In the genomic region with DNA sequence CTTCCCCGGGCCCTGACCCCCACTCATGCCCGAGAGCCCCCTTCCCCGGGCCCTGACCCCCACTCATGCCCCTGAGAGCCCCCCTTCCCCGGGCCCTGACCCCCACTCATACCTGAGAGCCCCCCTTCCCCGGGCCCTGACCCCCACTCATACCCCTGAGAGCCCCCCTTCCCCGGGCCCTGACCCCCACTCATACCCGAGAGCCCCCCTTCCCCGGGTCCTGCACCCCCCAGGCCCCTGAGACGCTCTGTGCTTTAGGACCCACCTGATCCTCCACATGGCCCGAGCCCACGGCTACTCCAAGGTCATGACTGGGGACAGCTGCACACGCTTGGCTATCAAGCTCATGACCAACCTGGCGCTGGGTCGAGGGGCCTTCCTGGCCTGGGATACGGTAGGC, we compare ENCODE assay signal across 19 cellular contexts. TPM values are rescaled to one million over a fixed set of nuclear protein-coding genes. Genes with fewer than 3 reads are reported as not detected.
A peak's percentile ranks its signal among the peaks of the same experiment; 100 is the strongest.
DNase-seq lines count a peak whose midpoint lies in the region; ATAC-seq and TF ChIP-seq lines count a peak whose summit lies in the region.
"Had no signal": no experiment of that assay in that cellular context is flagged by ENCODE, and none has a peak within 500 bp of the region (broad histone marks: within the 10 kb centered on the region; RNA-seq: fewer than 3 reads in every experiment).

No MANE protein-coding gene starts in this region.

- no peak overlapping the region for H2AFZ ChIP-seq in HCT116 (ENCODE audit: low read depth, low read length, poor library complexity, severe bottlenecking)
- H2AFZ ChIP-seq: GM23338 had no signal

- H3K36me3 ChIP-seq in left ventricle myocardium inferior (peaks cover 47% of the 10 kb centered on the region), HCT116 (ENCODE audit: control insufficient read depth in 1 of 2, insufficient read depth in 2 of 2, low read length in 2 of 2) (peaks cover 25 to 49% of the 10 kb centered on the region in 2 experiments; a peak in 3 of 4 replicates)

- no peak for TF ChIP-seq CTCF in left ventricle myocardium inferior (IDR thresholded peaks at IDR 0.05; ENCODE audit: borderline replicate concordance)
- TF ChIP-seq CTCF in GM13976 (IDR thresholded peaks at IDR 0.05; ENCODE audit: borderline replicate concordance, control extremely low read depth, extremely low read depth, insufficient read depth, missing control alignments) = no peak
- no peak for TF ChIP-seq CTCF in HCT116 (IDR thresholded peaks at IDR 0.05 in 2 of 3, conservative IDR thresholded peaks at IDR 0.05 in 1 of 3; ENCODE audit: borderline replicate concordance in 1 of 3, insufficient read depth in 1 of 3, low read depth in 2 of 3, low read length in 2 of 3)

- POLR2A ChIA-PET in HCT116 (lab: Charles Lee) = no interaction called here

- H3K27ac Mint-ChIP-seq in stimulated activated effector memory CD8-positive, alpha-beta T cell treated with anti-CD3 and anti-CD28 coated beads, Interleukin-12 subunit alpha, Interleukin-12 subunit beta, amount 100 ng/mL, for 72 hours = peak overlapping the region; percentile 67
- H3K27ac Mint-ChIP-seq: B cell; CD8-positive, alpha-beta T cell; GM23338 had no signal

- H3K9ac ChIP-seq in HCT116 (ENCODE audit: low read length) = no peak overlapping the region

- BruUV-seq in HCT116 (replicated peaks; lab: Mats Ljungman, UMichigan) = no TSS peak

- TF ChIP-seq POLR2A in HCT116 (IDR thresholded peaks at IDR 0.05; ENCODE audit: borderline replicate concordance, extremely low read depth, insufficient read depth, insufficient read length) = no peak

- peaks cover 50% of the 10 kb centered on the region for H3K36me3 Mint-ChIP-seq in stimulated activated effector memory CD8-positive, alpha-beta T cell treated with anti-CD3 and anti-CD28 coated beads, Interleukin-12 subunit alpha, Interleukin-12 subunit beta, amount 100 ng/mL, for 72 hours

- H3K4me3 ChIP-seq in left ventricle myocardium inferior (no peak overlapping the region), HCT116 (replicated peaks in 1 of 2; ENCODE audit: low read depth in 1 of 2, low read length in 2 of 2) (no peak overlapping the region)
- H3K4me3 ChIP-seq: BLaER1 treated with 17β-estradiol and CSF1 and Interleukin-3, amounts not matched to agents 10 nM and 100 nM; GM23338 had no signal

- H3K27me3 ChIP-seq in left ventricle myocardium inferior (ENCODE audit: low read depth) = no peaks in the 10 kb centered on the region
- H3K27me3 ChIP-seq in HCT116 (ENCODE audit: insufficient read depth, low read length) = no peaks in the 10 kb centered on the region

- CTCF ChIA-PET in HCT116 (lab: Charles Lee) = no interaction called here

- intact Hi-C loops in Right ventricle myocardium inferior (cut with DNase I) = no loop called here
- intact Hi-C loops in left ventricle myocardium inferior (cut with micrococcal nuclease) = no loop called here
- intact Hi-C loops in HCT116 (cut with micrococcal nuclease) = no loop called here

- no peak for ATAC-seq in Right ventricle myocardium inferior
- peak; percentile 4; the same call in 1 of the 2 replicates for ATAC-seq in HCT116
- no peak for ATAC-seq in stimulated activated effector memory CD8-positive, alpha-beta T cell treated with anti-CD3 and anti-CD28 coated beads, Interleukin-12 subunit alpha, Interleukin-12 subunit beta, amount 100 ng/mL, for 72 hours
- ATAC-seq: CD8-positive, alpha-beta T cell had no signal

- in situ Hi-C loops in GM13976 (cut with MboI; ENCODE audit: low sequenced_read_pairs, unreplicated experiment) = no loop called here

- DNase-seq in Right ventricle myocardium inferior (ENCODE audit: missing footprints) = peak; percentile 6
- no peak for DNase-seq in left ventricle myocardium inferior
- DNase-seq in GM13976 (ENCODE audit: low spot score) = peak; percentile 64
- DNase-seq in HCT116 (ENCODE audit: low read depth, low spot score) = no peak
- DNase-seq in stimulated activated effector memory CD8-positive, alpha-beta T cell treated with anti-CD3 and anti-CD28 coated beads, Interleukin-12 subunit alpha, Interleukin-12 subunit beta, amount 100 ng/mL, for 72 hours (ENCODE audit: low spot score in 2 of 2) = no peak
- DNase-seq in COLO829 (ENCODE audit: low spot score) = no peak
- no peak for DNase-seq in LoVo (ENCODE audit: low spot score)
- DNase-seq: CD8-positive, alpha-beta T cell; COR-L47; DMS 273 treated with DMSO at 0.1 percent for 48 hours; DMS53; DND-41; EL; IMR-90; KBM-7 had no signal

- H3K4me3 Mint-ChIP-seq in stimulated activated effector memory CD8-positive, alpha-beta T cell treated with anti-CD3 and anti-CD28 coated beads, Interleukin-12 subunit alpha, Interleukin-12 subunit beta, amount 100 ng/mL, for 72 hours = no peak overlapping the region
- H3K4me3 Mint-ChIP-seq: B cell; CD8-positive, alpha-beta T cell; GM23338 had no signal

- H3K4me2 ChIP-seq in HCT116 (ENCODE audit: low read length) = no peak overlapping the region
- H3K4me2 ChIP-seq: BLaER1 treated with 17β-estradiol and CSF1 and Interleukin-3, amounts not matched to agents 10 nM and 100 nM; GM23338 had no signal

- H3K4me1 Mint-ChIP-seq in stimulated activated effector memory CD8-positive, alpha-beta T cell treated with anti-CD3 and anti-CD28 coated beads, Interleukin-12 subunit alpha, Interleukin-12 subunit beta, amount 100 ng/mL, for 72 hours = peaks cover 18% of the 10 kb centered on the region
- H3K4me1 Mint-ChIP-seq: B cell had no signal

- no peaks in the 10 kb centered on the region for H3K9me3 Mint-ChIP-seq in stimulated activated effector memory CD8-positive, alpha-beta T cell treated with anti-CD3 and anti-CD28 coated beads, Interleukin-12 subunit alpha, Interleukin-12 subunit beta, amount 100 ng/mL, for 72 hours
- H3K9me3 Mint-ChIP-seq: CD8-positive, alpha-beta T cell; GM23338 had no signal

- no peaks in the 10 kb centered on the region for H3K9me2 ChIP-seq in HCT116 (ENCODE audit: insufficient read depth)

- H3K79me2 ChIP-seq in HCT116 (ENCODE audit: insufficient read depth, low read length) = peaks cover 35% of the 10 kb centered on the region

- H3K9me3 ChIP-seq in left ventricle myocardium inferior (replicated peaks) = no peaks in the 10 kb centered on the region
- no peaks in the 10 kb centered on the region for H3K9me3 ChIP-seq in HCT116 (ENCODE audit: control insufficient read depth in 1 of 2, insufficient read depth in 1 of 2, low read depth in 1 of 2, low read length in 2 of 2)
- H3K9me3 ChIP-seq: BLaER1 treated with 17β-estradiol and CSF1 and Interleukin-3, amounts not matched to agents 10 nM and 100 nM had no signal

- no peak for TF ChIP-seq RAD21 in HCT116 (IDR thresholded peaks at IDR 0.05; ENCODE audit: low read depth)

- H3K4me1 ChIP-seq in left ventricle myocardium inferior = peaks cover under 1% of the 10 kb centered on the region
- H3K4me1 ChIP-seq in HCT116 (ENCODE audit: control insufficient read depth in 1 of 2, insufficient read depth in 2 of 2, low read length in 2 of 2) = peaks cover 2 to 5% of the 10 kb centered on the region in 2 experiments; a peak in 1 of 4 replicates

- no peak overlapping the region for H3K27ac ChIP-seq in left ventricle myocardium inferior (replicated peaks)
- H3K27ac ChIP-seq in HCT116 (ENCODE audit: low read depth, low read length) = no peak overlapping the region
- H3K27ac ChIP-seq: BLaER1 treated with 17β-estradiol and CSF1 and Interleukin-3, amounts not matched to agents 10 nM and 100 nM had no signal

- RAD21 ChIA-PET in HCT116 (lab: Charles Lee; ENCODE audit: low non-redundant PET in 1 of 2, low total read pairs in 2 of 2, uncharacterized antibody in 2 of 2, unreplicated experiment in 2 of 2) = no interaction called here

- H4K20me1 ChIP-seq in HCT116 (ENCODE audit: insufficient read depth) = no peaks in the 10 kb centered on the region

TF ChIP-seq in HCT116, 20 proteins besides CTCF, POLR2A, EP300 and RAD21:
- TF ChIP-seq, protein P1, sequence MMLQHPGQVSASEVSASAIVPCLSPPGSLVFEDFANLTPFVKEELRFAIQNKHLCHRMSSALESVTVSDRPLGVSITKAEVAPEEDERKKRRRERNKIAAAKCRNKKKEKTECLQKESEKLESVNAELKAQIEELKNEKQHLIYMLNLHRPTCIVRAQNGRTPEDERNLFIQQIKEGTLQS (IDR thresholded peaks at IDR 0.05) = no peak
- TF ChIP-seq, protein P2, sequence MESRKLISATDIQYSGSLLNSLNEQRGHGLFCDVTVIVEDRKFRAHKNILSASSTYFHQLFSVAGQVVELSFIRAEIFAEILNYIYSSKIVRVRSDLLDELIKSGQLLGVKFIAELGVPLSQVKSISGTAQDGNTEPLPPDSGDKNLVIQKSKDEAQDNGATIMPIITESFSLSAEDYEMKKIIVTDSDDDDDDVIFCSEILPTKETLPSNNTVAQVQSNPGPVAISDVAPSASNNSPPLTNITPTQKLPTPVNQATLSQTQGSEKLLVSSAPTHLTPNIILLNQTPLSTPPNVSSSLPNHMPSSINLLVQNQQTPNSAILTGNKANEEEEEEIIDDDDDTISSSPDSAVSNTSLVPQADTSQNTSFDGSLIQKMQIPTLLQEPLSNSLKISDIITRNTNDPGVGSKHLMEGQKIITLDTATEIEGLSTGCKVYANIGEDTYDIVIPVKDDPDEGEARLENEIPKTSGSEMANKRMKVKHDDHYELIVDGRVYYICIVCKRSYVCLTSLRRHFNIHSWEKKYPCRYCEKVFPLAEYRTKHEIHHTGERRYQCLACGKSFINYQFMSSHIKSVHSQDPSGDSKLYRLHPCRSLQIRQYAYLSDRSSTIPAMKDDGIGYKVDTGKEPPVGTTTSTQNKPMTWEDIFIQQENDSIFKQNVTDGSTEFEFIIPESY (IDR thresholded peaks at IDR 0.05; ENCODE audit: extremely low read depth, insufficient replicate concordance, low read length) = no peak
- TF ChIP-seq EZH2 (IDR thresholded peaks at IDR 0.05) (no peak), SRF (IDR thresholded peaks at IDR 0.05; ENCODE audit: low read depth) (no peak), SIN3A (IDR thresholded peaks at IDR 0.05; ENCODE audit: low read depth) (no peak), CEBPB (IDR thresholded peaks at IDR 0.05; ENCODE audit: low read depth) (no peak), ZNF274 (IDR thresholded peaks at IDR 0.05; ENCODE audit: low read depth, low read length) (no peak), EGR1 (IDR thresholded peaks at IDR 0.05; ENCODE audit: low read depth) (no peak)

RNA-seq across cellular contexts. Expression of a gene that starts 6.8 kb away (rescaled TPM):
- total RNA-seq in Right ventricle myocardium inferior = 13.1 TPM
- 13.1 TPM for total RNA-seq in left ventricle myocardium inferior
- total RNA-seq in HCT116 (2021; ENCODE audit: unreplicated experiment) = 71.3 TPM
- 40.4 and 63.0 TPM in 2 replicates for polyA plus RNA-seq in HCT116 (2012)

RNA-seq across cellular contexts. Expression of a gene that starts 6.8 kb away (rescaled TPM):
- 17.0 TPM for total RNA-seq in Right ventricle myocardium inferior
- 14.2 TPM for total RNA-seq in left ventricle myocardium inferior
- 39.4 TPM for total RNA-seq in HCT116 (2021; ENCODE audit: unreplicated experiment)
- polyA plus RNA-seq in HCT116 (2012) = 21.5 and 22.1 TPM in 2 replicates

RNA-seq across cellular contexts. Expression of a gene that starts 26.7 kb away (rescaled TPM):
- total RNA-seq in Right ventricle myocardium inferior = 2.9 TPM
- 3.1 TPM for total RNA-seq in left ventricle myocardium inferior
- total RNA-seq in HCT116 (2021; ENCODE audit: unreplicated experiment) = 2.2 TPM
- 1.8 and 2.3 TPM in 2 replicates for polyA plus RNA-seq in HCT116 (2012)
- total RNA-seq: A172, IMR-90 had no signal

RNA-seq across cellular contexts. Expression of a gene that starts 50.2 kb away (rescaled TPM):
- total RNA-seq in Right ventricle myocardium inferior = 24.0 TPM
- total RNA-seq in left ventricle myocardium inferior = 25.3 TPM
- 119 TPM for total RNA-seq in HCT116 (2021; ENCODE audit: unreplicated experiment)
- 97.0 and 141 TPM in 2 replicates for polyA plus RNA-seq in HCT116 (2012)

Comparison
In these comparisons a context has a peak if more than half of its experiments do, and no peak if none do; other contexts are left out.
1. DNase-seq: peak in Right ventricle myocardium inferior (single experiment) and GM13976 (single experiment); none in left ventricle myocardium inferior (single experiment), HCT116 (single experiment), stimulated activated effector memory CD8-positive, alpha-beta T cell treated with anti-CD3 and anti-CD28 coated beads, Interleukin-12 subunit alpha, Interleukin-12 subunit beta, amount 100 ng/mL, for 72 hours (0 of 2), COLO829 (single experiment) and LoVo (single experiment).